In the genomic region with DNA sequence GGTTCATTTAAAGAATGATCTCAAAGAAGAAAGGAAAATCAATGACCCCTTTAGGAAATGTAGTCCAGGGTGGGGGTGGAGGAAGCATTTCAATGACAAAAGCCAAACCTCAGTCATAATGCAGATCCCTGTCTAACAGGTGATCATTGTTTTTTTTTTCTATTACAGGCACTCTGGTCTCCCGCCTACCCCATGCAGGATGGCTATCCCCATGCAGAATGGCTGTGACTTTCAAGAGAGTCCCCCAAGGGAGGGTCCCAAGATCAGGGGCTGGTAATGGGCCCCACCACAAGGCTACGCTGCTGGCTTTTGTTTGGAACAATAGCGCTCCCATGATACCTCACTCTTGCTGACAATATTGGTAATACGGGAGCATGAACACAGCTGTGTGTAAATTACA, we compare ENCODE assay signal across 22 cellular contexts.
DNase-seq lines count a peak whose midpoint lies in the region; ATAC-seq, FAIRE-seq and TF ChIP-seq lines count a peak whose summit lies in the region.
"Had no signal": no experiment of that assay in that cellular context is flagged by ENCODE, and none has a peak within 500 bp of the region (broad histone marks: within the 10 kb centered on the region; RNA-seq: fewer than 3 reads in every experiment).

No MANE protein-coding gene starts in this region.

- no peaks in the 10 kb centered on the region for H3K9me3 ChIP-seq in HAP-1
- H3K9me3 ChIP-seq in esophagus muscularis mucosa: no peaks in the 10 kb centered on the region
- H3K9me3 ChIP-seq in sigmoid colon: no peaks in the 10 kb centered on the region
- no peaks in the 10 kb centered on the region for H3K9me3 ChIP-seq in vagina
- H3K9me3 ChIP-seq: MG63 had no signal

- FAIRE-seq in RCC 7860 (lab: Jason Lieb, UNC): no peak
- FAIRE-seq: colon, GM18507 had no signal

- TF ChIP-seq EP300 in esophagus muscularis mucosa (IDR thresholded peaks at IDR 0.05) (no peak), sigmoid colon (IDR thresholded peaks at IDR 0.05) (no peak)

- no peak for TF ChIP-seq POLR2A in esophagus muscularis mucosa (IDR thresholded peaks at IDR 0.05; ENCODE audit: low read depth)
- TF ChIP-seq POLR2A in sigmoid colon (IDR thresholded peaks at IDR 0.05): no peak
- no peak for TF ChIP-seq POLR2A in vagina (IDR thresholded peaks at IDR 0.05)

- intact Hi-C loops in esophagus muscularis mucosa (cut with DNase I) (no loop called here), sigmoid colon (cut with DNase I) (no loop called here), vagina (cut with DNase I) (no loop called here)

- 96% methylated on average over 4 of the region's 4 CpGs for WGBS in esophagus muscularis mucosa
- WGBS in sigmoid colon, 2 donors: 87 to 89% methylated on average over 4 of the region's 4 CpGs

- H3K27me3 ChIP-seq in HAP-1 (ENCODE audit: low read depth) (no peaks in the 10 kb centered on the region), esophagus muscularis mucosa (no peaks in the 10 kb centered on the region), sigmoid colon (no peaks in the 10 kb centered on the region), vagina (no peaks in the 10 kb centered on the region)
- H3K27me3 ChIP-seq: brain microvascular endothelial cell, MG63 had no signal

- H3K27ac ChIP-seq in esophagus muscularis mucosa (replicated peaks in 1 of 4) (peak overlapping the region; percentile 42 to 76 (median 60)), sigmoid colon (peak overlapping the region; percentile 60 to 80 (median 70)), vagina (no peak overlapping the region)
- H3K27ac ChIP-seq: brain microvascular endothelial cell, C4-2B had no signal

- H3K4me3 ChIP-seq in HAP-1: no peak overlapping the region
- no peak overlapping the region for H3K4me3 ChIP-seq in esophagus muscularis mucosa
- H3K4me3 ChIP-seq in sigmoid colon: no peak overlapping the region
- H3K4me3 ChIP-seq in vagina: no peak overlapping the region
- H3K4me3 ChIP-seq: lung, MG63 had no signal

- TF ChIP-seq CTCF in esophagus muscularis mucosa (IDR thresholded peaks at IDR 0.05) (no peak), sigmoid colon (IDR thresholded peaks at IDR 0.05) (no peak), vagina (IDR thresholded peaks at IDR 0.05) (no peak)

- in situ Hi-C loops in HAP-1 (cut with MboI; ENCODE audit: low sequenced_read_pairs): no loop called here

- no peak for ATAC-seq in GM18498 (IDR thresholded peaks at IDR 0.05; ENCODE audit: unreplicated experiment)
- ATAC-seq: right cardiac atrium had no signal

- H3K4me1 ChIP-seq in HAP-1 (peaks cover 25% of the 10 kb centered on the region), esophagus muscularis mucosa (peaks cover 34 to 54% (median 49%) of the 10 kb centered on the region in 4 donors), sigmoid colon (peaks cover 0 to 57% (median 46%) of the 10 kb centered on the region in 4 donors), vagina (peaks cover 16% of the 10 kb centered on the region)

- peak; percentile 66 to 69 for DNase-seq in HAP-1 (ENCODE audit: low spot score in 2 of 2)
- peak; percentile 5 for DNase-seq in NCI-H345 treated with DMSO at 0.1 percent for 48 hours (lab: John Stamatoyannopoulos, UW; ENCODE audit: unreplicated experiment)
- DNase-seq in esophagus muscularis mucosa (ENCODE audit: extremely low spot score): no peak
- DNase-seq in sigmoid colon: no peak
- no peak for DNase-seq in RCC 7860 (ENCODE audit: low spot score)
- DNase-seq in vagina (ENCODE audit: extremely low spot score in 2 of 2): no peak
- DNase-seq in DMS153 (lab: John Stamatoyannopoulos, UW): no peak
- DNase-seq: activated CD4-positive, alpha-beta memory T cell treated with anti-CD3 and anti-CD28 coated beads for 36 hours; activated effector memory CD4-positive, alpha-beta T cell treated with anti-CD3 and anti-CD28 coated beads, Interleukin-2, amount 50 U/mL, for 16 hours; brain microvascular endothelial cell; effector memory CD4-positive, alpha-beta T cell; HCEC 1CT; MG63; NCI-H187; NCI-H446; occipital lobe; right cardiac atrium had no signal

- no peaks in the 10 kb centered on the region for H3K36me3 ChIP-seq in HAP-1 (replicated peaks)
- no peaks in the 10 kb centered on the region for H3K36me3 ChIP-seq in esophagus muscularis mucosa
- no peaks in the 10 kb centered on the region for H3K36me3 ChIP-seq in sigmoid colon
- no peaks in the 10 kb centered on the region for H3K36me3 ChIP-seq in vagina
- H3K36me3 ChIP-seq: brain microvascular endothelial cell, MG63 had no signal

Comparison
In these comparisons a context has a peak if more than half of its experiments do, and no peak if none do; other contexts are left out.
1. DNase-seq: peak in HAP-1 (2 of 2) and NCI-H345 treated with DMSO at 0.1 percent for 48 hours (single experiment); none in esophagus muscularis mucosa (single experiment), sigmoid colon (single experiment), RCC 7860 (single experiment), vagina (0 of 2) and DMS153 (single experiment).